ENCODE assay signal across 2 cellular contexts in the genomic region with DNA sequence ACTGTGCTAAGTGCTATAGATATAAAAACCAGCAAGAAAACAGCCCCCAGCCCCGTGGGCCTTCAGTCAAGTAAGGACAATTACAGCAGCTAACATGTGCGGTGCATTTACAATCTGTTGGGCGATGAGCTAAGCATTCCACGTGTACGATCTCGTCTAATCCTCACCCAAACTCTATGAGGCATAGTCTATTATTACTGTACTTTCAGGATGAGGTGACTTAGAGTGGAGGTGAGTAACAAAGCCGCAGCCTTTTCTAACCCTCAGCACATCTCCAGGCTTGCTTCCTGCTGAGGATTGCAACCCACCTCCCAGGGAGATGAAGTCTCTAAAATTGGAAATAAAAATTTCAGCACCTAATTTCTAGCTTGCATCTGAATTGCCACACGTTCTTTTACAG.
A peak's percentile ranks its signal among the peaks of the same experiment; 100 is the strongest.
TF ChIP-seq lines count a peak whose summit lies in the region.

No MANE protein-coding gene starts in this region.

TF ChIP-seq in IMR-90, 13 proteins besides CTCF, POLR2A, EP300 and RAD21:
- TF ChIP-seq CHD1 (IDR thresholded peaks at IDR 0.05; ENCODE audit: low read depth, low read length), result no peak
- no peak for TF ChIP-seq MXI1 (IDR thresholded peaks at IDR 0.05; ENCODE audit: borderline replicate concordance, low read depth, low read length)
- TF ChIP-seq, protein P1, sequence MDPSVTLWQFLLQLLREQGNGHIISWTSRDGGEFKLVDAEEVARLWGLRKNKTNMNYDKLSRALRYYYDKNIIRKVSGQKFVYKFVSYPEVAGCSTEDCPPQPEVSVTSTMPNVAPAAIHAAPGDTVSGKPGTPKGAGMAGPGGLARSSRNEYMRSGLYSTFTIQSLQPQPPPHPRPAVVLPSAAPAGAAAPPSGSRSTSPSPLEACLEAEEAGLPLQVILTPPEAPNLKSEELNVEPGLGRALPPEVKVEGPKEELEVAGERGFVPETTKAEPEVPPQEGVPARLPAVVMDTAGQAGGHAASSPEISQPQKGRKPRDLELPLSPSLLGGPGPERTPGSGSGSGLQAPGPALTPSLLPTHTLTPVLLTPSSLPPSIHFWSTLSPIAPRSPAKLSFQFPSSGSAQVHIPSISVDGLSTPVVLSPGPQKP (IDR thresholded peaks at IDR 0.05; ENCODE audit: borderline replicate concordance, low read depth, low read length), result no peak
- TF ChIP-seq, protein P2, sequence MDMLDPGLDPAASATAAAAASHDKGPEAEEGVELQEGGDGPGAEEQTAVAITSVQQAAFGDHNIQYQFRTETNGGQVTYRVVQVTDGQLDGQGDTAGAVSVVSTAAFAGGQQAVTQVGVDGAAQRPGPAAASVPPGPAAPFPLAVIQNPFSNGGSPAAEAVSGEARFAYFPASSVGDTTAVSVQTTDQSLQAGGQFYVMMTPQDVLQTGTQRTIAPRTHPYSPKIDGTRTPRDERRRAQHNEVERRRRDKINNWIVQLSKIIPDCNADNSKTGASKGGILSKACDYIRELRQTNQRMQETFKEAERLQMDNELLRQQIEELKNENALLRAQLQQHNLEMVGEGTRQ (IDR thresholded peaks at IDR 0.05; ENCODE audit: low read depth, low read length), result no peak
- TF ChIP-seq FOS (IDR thresholded peaks at IDR 0.05; ENCODE audit: low read depth, low read length), result no peak
- no peak for TF ChIP-seq SMC3 (IDR thresholded peaks at IDR 0.05; ENCODE audit: low read depth, low read length)
- no peak for TF ChIP-seq NFE2L2 (IDR thresholded peaks at IDR 0.05; ENCODE audit: low read depth, low read length)
- no peak for TF ChIP-seq MAFK (IDR thresholded peaks at IDR 0.05; ENCODE audit: low read depth, low read length)
- no peak for TF ChIP-seq RCOR1 (IDR thresholded peaks at IDR 0.05; ENCODE audit: insufficient replicate concordance, low read length)
- TF ChIP-seq BHLHE40 (IDR thresholded peaks at IDR 0.05; ENCODE audit: low read depth, low read length), result no peak
- TF ChIP-seq RFX5 (IDR thresholded peaks at IDR 0.05; ENCODE audit: low read depth, low read length), result no peak
- TF ChIP-seq CEBPB (IDR thresholded peaks at IDR 0.05; ENCODE audit: low read depth, low read length), result no peak
- no peak for TF ChIP-seq MAZ (IDR thresholded peaks at IDR 0.05; ENCODE audit: borderline replicate concordance, low read depth, low read length)

TF ChIP-seq in GM12878, 131 proteins besides CTCF, POLR2A, EP300 and RAD21:
- TF ChIP-seq EED (IDR thresholded peaks at IDR 0.05; ENCODE audit: low read depth), result peak; percentile 60; the same call in 1 of the 2 replicates
- TF ChIP-seq TCF3 (IDR thresholded peaks at IDR 0.05; ENCODE audit: borderline replicate concordance, insufficient read depth, low read depth, low read length), result no peak
- TF ChIP-seq HDAC6 (IDR thresholded peaks at IDR 0.05; ENCODE audit: unreplicated experiment), result no peak
- no peak for TF ChIP-seq YBX1 (IDR thresholded peaks at IDR 0.05)
- TF ChIP-seq ATF7 (IDR thresholded peaks at IDR 0.05; ENCODE audit: low read depth), result no peak
- no peak for TF ChIP-seq POLR2AphosphoS2 (IDR thresholded peaks at IDR 0.05; ENCODE audit: low read depth, low read length)
- TF ChIP-seq, protein P3, sequence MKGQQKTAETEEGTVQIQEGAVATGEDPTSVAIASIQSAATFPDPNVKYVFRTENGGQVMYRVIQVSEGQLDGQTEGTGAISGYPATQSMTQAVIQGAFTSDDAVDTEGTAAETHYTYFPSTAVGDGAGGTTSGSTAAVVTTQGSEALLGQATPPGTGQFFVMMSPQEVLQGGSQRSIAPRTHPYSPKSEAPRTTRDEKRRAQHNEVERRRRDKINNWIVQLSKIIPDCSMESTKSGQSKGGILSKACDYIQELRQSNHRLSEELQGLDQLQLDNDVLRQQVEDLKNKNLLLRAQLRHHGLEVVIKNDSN (IDR thresholded peaks at IDR 0.05; ENCODE audit: borderline replicate concordance, extremely low read length, insufficient read depth, low read depth, low read length), result no peak
- no peak for TF ChIP-seq DPF2 (IDR thresholded peaks at IDR 0.05)
- no peak for TF ChIP-seq CREB1 (IDR thresholded peaks at IDR 0.05; ENCODE audit: low read depth)
- TF ChIP-seq JUNB (IDR thresholded peaks at IDR 0.05), result peak; percentile 38; the same call in 1 of the 2 replicates
- TF ChIP-seq RUNX3 (IDR thresholded peaks at IDR 0.05; ENCODE audit: low read length), result peak; percentile 55; the same call in 1 of the 2 replicates
- TF ChIP-seq MYC (IDR thresholded peaks at IDR 0.05; ENCODE audit: insufficient read depth, insufficient read length, insufficient replicate concordance, low read length, severe bottlenecking), result no peak
